8 cellular contexts compared by ENCODE assay signal in the genomic region with DNA sequence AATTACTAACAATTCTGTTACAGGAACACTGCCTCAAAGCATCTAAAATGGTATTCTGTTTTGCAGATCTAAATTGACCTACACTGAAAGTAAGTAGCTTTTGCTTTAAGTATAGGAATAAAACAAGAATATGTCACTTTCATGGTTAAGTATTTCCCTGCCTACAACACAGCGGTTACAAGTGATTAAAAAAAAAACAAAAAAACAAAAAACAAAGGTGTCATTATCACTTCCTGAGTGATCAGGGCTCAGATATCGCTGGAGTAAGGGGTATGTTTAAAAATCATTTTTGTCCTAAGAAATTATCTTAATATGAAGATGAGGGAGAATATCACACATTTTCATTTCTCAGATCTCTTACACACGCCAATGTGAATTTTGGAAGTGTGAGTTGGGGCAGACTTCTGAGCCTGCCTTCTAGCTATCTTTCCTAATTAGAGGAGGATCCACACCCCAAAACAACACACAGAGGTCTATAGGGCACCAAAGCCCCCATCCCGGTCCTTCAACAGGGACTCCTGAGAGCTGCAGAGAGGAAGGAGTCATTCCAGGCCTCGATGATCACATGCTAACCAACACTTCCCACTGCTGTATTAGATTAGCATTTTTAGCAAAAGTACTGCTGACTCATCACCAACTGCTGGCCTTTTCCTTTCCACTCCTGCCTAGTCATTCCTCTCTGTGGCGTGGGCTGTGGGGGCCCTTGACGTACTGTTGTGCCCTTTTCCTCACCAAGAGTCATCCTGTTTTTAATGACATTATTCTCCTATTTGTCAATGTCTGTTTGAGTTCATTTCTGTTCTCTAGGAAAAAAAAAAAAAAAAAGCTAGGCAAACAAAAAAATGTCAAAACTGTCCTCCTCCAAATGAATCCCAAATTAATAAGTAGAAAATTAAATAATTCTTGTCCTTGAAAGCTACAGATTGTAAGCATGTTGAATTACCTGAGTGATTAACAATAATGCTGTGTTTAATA. TPM values are rescaled to one million over a fixed set of nuclear protein-coding genes. Genes with fewer than 3 reads are reported as not detected.
DNase-seq lines count a peak whose midpoint lies in the region; ATAC-seq and TF ChIP-seq lines count a peak whose summit lies in the region.

No MANE protein-coding gene starts in this region.

- peaks cover 26% of the 10 kb centered on the region for H3K4me1 Mint-ChIP-seq in activated CD8-positive, alpha-beta memory T cell treated with anti-CD3 and anti-CD28 coated beads, Interleukin-2, amount 10 ng/mL, durations not matched to agents 7 days and 5 days

- H3K27ac Mint-ChIP-seq in activated CD8-positive, alpha-beta memory T cell treated with anti-CD3 and anti-CD28 coated beads, Interleukin-2, amount 10 ng/mL, durations not matched to agents 7 days and 5 days, result peak overlapping the region; percentile 84

- H3K4me1 ChIP-seq in ovary (ENCODE audit: insufficient read depth) (no peaks in the 10 kb centered on the region), uterus (no peaks in the 10 kb centered on the region)

- H3K4me3 Mint-ChIP-seq in activated CD8-positive, alpha-beta memory T cell treated with anti-CD3 and anti-CD28 coated beads, Interleukin-2, amount 10 ng/mL, durations not matched to agents 7 days and 5 days, result peak overlapping the region; percentile 49

- no peak for TF ChIP-seq EP300 in ovary (IDR thresholded peaks at IDR 0.05)

- no peaks in the 10 kb centered on the region for H3K9me3 Mint-ChIP-seq in activated CD8-positive, alpha-beta memory T cell treated with anti-CD3 and anti-CD28 coated beads, Interleukin-2, amount 10 ng/mL, durations not matched to agents 7 days and 5 days (ENCODE audit: low read depth)

- H3K9me3 ChIP-seq in ovary, result no peaks in the 10 kb centered on the region
- H3K9me3 ChIP-seq in uterus, result no peaks in the 10 kb centered on the region

- H3K27me3 ChIP-seq in ovary (no peaks in the 10 kb centered on the region), uterus (no peaks in the 10 kb centered on the region)

- H3K36me3 ChIP-seq in ovary (no peaks in the 10 kb centered on the region), uterus (no peaks in the 10 kb centered on the region)

- DNase-seq in AML-193 (lab: John Stamatoyannopoulos, UW) (peak; percentile 67 to 69), fibroblast of pulmonary artery (ENCODE audit: low read depth) (peak; percentile 97), ovary (peak; percentile 54 to 71 (median 60)), uterus (peak; percentile 32 to 55), NCI-H748 (lab: John Stamatoyannopoulos, UW; ENCODE audit: unreplicated experiment) (no peak)
- DNase-seq in activated CD8-positive, alpha-beta memory T cell treated with anti-CD3 and anti-CD28 coated beads, Interleukin-2, amount 10 ng/mL, durations not matched to agents 7 days and 5 days, result peak; percentile 85

- peak; percentile 64 for ATAC-seq in GM19397 (IDR thresholded peaks at IDR 0.05; ENCODE audit: unreplicated experiment)
- ATAC-seq in HG03571 (IDR thresholded peaks at IDR 0.05; ENCODE audit: unreplicated experiment), result peak; percentile 87
- ATAC-seq in activated CD8-positive, alpha-beta memory T cell treated with anti-CD3 and anti-CD28 coated beads, Interleukin-2, amount 10 ng/mL, durations not matched to agents 7 days and 5 days, result peak; percentile 90

- TF ChIP-seq POLR2A in ovary (IDR thresholded peaks at IDR 0.05), result no peak
- no peak for TF ChIP-seq POLR2A in uterus (IDR thresholded peaks at IDR 0.05)

- no peak for TF ChIP-seq CTCF in fibroblast of pulmonary artery (IDR thresholded peaks at IDR 0.05; ENCODE audit: low read length, missing control alignments)
- no peak for TF ChIP-seq CTCF in ovary (IDR thresholded peaks at IDR 0.05)
- no peak for TF ChIP-seq CTCF in uterus (IDR thresholded peaks at IDR 0.05)

- CTCF ChIA-PET in activated CD8-positive, alpha-beta memory T cell treated with anti-CD3 and anti-CD28 coated beads, Interleukin-2, amount 10 ng/mL, durations not matched to agents 7 days and 5 days (lab: Charles Lee), result interaction anchor here (1.2 to 1.9 kb wide), 4 partner anchors 8 to 198 kb away, joined by 3 to 6 read pairs (median 4); a partner anchor contains a TSS

- 37 to 40% (median 39%) methylated on average over 7 of the region's 7 CpGs for WGBS in ovary, 3 donors

- H3K36me3 Mint-ChIP-seq in activated CD8-positive, alpha-beta memory T cell treated with anti-CD3 and anti-CD28 coated beads, Interleukin-2, amount 10 ng/mL, durations not matched to agents 7 days and 5 days, result peaks cover 31% of the 10 kb centered on the region

- H3K27me3 Mint-ChIP-seq in activated CD8-positive, alpha-beta memory T cell treated with anti-CD3 and anti-CD28 coated beads, Interleukin-2, amount 10 ng/mL, durations not matched to agents 7 days and 5 days, result no peaks in the 10 kb centered on the region

- intact Hi-C loops in ovary (cut with DNase I), result no loop called here
- intact Hi-C loops in uterus (cut with DNase I; ENCODE audit: low total_unique reads), result no loop called here

- H3K27ac ChIP-seq in ovary, result peak overlapping the region in 1 of 2 donors; percentile 12
- H3K27ac ChIP-seq in uterus, result peak overlapping the region in 1 of 2 donors; percentile 41

- H3K4me3 ChIP-seq in fibroblast of pulmonary artery (replicated peaks; ENCODE audit: low read depth, low read length), result no peak overlapping the region
- no peak overlapping the region for H3K4me3 ChIP-seq in ovary
- H3K4me3 ChIP-seq in uterus, result no peak overlapping the region

RNA-seq across cellular contexts. Expression of a gene that starts 31.2 kb away (rescaled TPM):
- 1 to 10 TPM; 1.6 to 2.9 TPM for total RNA-seq in activated CD8-positive, alpha-beta memory T cell treated with anti-CD3 and anti-CD28 coated beads, Interleukin-2, amount 10 ng/mL, durations not matched to agents 7 days and 5 days
- total RNA-seq in ovary, result 10 to 100 TPM; 12.6 to 21.3 (median 14.7) TPM
- polyA plus RNA-seq in ovary, result 10 to 100 TPM; 12.7 to 18.6 TPM
- 10 to 100 TPM in 2 of 4 donors, 1 to 10 TPM in 2; 1.3 to 38.7 (median 20.3) TPM for total RNA-seq in uterus
